ENCODE assay signal across 1 cellular context in genomic region chr17:1630662-1631061, GRCh38.
TF ChIP-seq lines count a peak whose summit lies in the region.

No MANE protein-coding gene starts in this region.

TF ChIP-seq in GM12878, 131 proteins besides CTCF, POLR2A, EP300 and RAD21:
- TF ChIP-seq, protein P1, sequence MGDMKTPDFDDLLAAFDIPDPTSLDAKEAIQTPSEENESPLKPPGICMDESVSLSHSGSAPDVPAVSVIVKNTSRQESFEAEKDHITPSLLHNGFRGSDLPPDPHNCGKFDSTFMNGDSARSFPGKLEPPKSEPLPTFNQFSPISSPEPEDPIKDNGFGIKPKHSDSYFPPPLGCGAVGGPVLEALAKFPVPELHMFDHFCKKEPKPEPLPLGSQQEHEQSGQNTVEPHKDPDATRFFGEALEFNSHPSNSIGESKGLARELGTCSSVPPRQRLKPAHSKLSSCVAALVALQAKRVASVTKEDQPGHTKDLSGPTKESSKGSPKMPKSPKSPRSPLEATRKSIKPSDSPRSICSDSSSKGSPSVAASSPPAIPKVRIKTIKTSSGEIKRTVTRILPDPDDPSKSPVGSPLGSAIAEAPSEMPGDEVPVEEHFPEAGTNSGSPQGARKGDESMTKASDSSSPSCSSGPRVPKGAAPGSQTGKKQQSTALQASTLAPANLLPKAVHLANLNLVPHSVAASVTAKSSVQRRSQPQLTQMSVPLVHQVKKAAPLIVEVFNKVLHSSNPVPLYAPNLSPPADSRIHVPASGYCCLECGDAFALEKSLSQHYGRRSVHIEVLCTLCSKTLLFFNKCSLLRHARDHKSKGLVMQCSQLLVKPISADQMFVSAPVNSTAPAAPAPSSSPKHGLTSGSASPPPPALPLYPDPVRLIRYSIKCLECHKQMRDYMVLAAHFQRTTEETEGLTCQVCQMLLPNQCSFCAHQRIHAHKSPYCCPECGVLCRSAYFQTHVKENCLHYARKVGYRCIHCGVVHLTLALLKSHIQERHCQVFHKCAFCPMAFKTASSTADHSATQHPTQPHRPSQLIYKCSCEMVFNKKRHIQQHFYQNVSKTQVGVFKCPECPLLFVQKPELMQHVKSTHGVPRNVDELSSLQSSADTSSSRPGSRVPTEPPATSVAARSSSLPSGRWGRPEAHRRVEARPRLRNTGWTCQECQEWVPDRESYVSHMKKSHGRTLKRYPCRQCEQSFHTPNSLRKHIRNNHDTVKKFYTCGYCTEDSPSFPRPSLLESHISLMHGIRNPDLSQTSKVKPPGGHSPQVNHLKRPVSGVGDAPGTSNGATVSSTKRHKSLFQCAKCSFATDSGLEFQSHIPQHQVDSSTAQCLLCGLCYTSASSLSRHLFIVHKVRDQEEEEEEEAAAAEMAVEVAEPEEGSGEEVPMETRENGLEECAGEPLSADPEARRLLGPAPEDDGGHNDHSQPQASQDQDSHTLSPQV (IDR thresholded peaks at IDR 0.05): no peak
- peak; percentile 69; the same call in 1 of the 2 replicates for TF ChIP-seq SPI1 (IDR thresholded peaks at IDR 0.05; ENCODE audit: borderline replicate concordance, insufficient read depth, low read depth, low read length)
